1 cellular context compared by ENCODE assay signal in the genomic region with DNA sequence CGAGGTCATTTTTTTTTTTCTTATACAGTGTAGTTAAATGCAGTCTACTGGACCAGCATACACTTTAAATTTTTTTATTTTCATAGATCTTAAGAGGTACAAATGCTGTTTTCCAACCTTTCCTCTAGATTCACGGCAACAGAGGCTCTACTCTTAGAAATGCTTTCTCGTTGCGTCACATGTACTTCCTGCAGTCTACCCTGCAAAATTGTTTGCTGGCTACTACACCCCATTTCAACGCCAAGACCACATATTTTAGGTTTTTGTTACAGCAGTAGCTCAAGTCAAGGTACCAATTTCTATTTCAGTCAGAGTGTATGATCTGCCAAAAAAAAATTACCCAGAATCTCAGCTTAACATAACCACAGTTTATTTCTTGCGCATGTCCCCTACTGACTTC.
TF ChIP-seq lines count a peak whose summit lies in the region.

No MANE protein-coding gene starts in this region.

TF ChIP-seq in H1, 55 proteins besides CTCF, POLR2A, EP300 and RAD21 (continued from another document):
- TF ChIP-seq KDM1A (IDR thresholded peaks at IDR 0.05; ENCODE audit: borderline replicate concordance, low read length) (no peak), BCL11A (IDR thresholded peaks at IDR 0.05; ENCODE audit: low read depth in 2 of 2, low read length in 2 of 2) (no peak)
